Comparison of ENCODE assay signal across 1 cellular context in the genomic region with DNA sequence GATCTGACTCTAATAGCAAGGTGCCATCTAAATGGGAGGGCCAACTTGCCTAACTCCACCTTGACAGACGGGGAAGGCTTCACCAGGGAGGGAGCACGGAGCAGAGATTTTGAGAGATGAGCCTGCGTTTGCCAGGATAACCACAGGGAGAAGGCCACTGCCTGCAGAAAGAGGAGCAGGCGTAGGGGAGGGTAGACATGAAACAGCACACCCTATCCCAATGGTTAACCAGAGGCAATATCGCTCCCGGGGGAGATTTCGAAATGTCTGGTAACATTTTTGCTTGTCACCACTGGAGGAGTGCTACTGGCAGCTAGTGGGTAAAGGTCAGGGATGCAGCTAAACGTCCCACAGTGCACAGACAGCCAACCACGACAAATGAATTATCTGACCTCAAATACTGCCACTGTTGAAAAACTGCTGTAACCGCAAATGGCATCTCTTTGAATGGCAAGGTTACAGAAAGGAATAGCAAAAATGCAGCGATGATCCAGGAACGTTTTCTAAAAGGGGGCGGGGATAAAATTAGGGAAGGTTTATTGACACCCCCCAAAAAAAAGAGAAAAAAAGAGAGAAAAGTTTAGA.
A peak's percentile ranks its signal among the peaks of the same experiment; 100 is the strongest.
TF ChIP-seq lines count a peak whose summit lies in the region.

No MANE protein-coding gene starts in this region.

TF ChIP-seq in HepG2, 621 proteins besides CTCF, POLR2A, EP300 and RAD21 (continued from another document and continues in another):
- TF ChIP-seq, protein P1, sequence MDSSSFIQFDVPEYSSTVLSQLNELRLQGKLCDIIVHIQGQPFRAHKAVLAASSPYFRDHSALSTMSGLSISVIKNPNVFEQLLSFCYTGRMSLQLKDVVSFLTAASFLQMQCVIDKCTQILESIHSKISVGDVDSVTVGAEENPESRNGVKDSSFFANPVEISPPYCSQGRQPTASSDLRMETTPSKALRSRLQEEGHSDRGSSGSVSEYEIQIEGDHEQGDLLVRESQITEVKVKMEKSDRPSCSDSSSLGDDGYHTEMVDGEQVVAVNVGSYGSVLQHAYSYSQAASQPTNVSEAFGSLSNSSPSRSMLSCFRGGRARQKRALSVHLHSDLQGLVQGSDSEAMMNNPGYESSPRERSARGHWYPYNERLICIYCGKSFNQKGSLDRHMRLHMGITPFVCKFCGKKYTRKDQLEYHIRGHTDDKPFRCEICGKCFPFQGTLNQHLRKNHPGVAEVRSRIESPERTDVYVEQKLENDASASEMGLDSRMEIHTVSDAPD (CRISPR knock-in tag; IDR thresholded peaks at IDR 0.05), result 0 out of 2 replicates have a peak, but pooled peaks have one; percentile 49
- TF ChIP-seq, protein P2, sequence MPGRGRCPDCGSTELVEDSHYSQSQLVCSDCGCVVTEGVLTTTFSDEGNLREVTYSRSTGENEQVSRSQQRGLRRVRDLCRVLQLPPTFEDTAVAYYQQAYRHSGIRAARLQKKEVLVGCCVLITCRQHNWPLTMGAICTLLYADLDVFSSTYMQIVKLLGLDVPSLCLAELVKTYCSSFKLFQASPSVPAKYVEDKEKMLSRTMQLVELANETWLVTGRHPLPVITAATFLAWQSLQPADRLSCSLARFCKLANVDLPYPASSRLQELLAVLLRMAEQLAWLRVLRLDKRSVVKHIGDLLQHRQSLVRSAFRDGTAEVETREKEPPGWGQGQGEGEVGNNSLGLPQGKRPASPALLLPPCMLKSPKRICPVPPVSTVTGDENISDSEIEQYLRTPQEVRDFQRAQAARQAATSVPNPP (CRISPR knock-in tag; IDR thresholded peaks at IDR 0.05), result no peak
- TF ChIP-seq, protein P3, sequence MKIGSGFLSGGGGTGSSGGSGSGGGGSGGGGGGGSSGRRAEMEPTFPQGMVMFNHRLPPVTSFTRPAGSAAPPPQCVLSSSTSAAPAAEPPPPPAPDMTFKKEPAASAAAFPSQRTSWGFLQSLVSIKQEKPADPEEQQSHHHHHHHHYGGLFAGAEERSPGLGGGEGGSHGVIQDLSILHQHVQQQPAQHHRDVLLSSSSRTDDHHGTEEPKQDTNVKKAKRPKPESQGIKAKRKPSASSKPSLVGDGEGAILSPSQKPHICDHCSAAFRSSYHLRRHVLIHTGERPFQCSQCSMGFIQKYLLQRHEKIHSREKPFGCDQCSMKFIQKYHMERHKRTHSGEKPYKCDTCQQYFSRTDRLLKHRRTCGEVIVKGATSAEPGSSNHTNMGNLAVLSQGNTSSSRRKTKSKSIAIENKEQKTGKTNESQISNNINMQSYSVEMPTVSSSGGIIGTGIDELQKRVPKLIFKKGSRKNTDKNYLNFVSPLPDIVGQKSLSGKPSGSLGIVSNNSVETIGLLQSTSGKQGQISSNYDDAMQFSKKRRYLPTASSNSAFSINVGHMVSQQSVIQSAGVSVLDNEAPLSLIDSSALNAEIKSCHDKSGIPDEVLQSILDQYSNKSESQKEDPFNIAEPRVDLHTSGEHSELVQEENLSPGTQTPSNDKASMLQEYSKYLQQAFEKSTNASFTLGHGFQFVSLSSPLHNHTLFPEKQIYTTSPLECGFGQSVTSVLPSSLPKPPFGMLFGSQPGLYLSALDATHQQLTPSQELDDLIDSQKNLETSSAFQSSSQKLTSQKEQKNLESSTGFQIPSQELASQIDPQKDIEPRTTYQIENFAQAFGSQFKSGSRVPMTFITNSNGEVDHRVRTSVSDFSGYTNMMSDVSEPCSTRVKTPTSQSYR (CRISPR knock-in tag; IDR thresholded peaks at IDR 0.05; ENCODE audit: borderline replicate concordance), result no peak
- TF ChIP-seq XRCC5 (optimal IDR thresholded peaks at IDR 0.05; ENCODE audit: low read length), result peak; percentile 59
- TF ChIP-seq, protein P4, sequence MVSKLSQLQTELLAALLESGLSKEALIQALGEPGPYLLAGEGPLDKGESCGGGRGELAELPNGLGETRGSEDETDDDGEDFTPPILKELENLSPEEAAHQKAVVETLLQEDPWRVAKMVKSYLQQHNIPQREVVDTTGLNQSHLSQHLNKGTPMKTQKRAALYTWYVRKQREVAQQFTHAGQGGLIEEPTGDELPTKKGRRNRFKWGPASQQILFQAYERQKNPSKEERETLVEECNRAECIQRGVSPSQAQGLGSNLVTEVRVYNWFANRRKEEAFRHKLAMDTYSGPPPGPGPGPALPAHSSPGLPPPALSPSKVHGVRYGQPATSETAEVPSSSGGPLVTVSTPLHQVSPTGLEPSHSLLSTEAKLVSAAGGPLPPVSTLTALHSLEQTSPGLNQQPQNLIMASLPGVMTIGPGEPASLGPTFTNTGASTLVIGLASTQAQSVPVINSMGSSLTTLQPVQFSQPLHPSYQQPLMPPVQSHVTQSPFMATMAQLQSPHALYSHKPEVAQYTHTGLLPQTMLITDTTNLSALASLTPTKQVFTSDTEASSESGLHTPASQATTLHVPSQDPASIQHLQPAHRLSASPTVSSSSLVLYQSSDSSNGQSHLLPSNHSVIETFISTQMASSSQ (IDR thresholded peaks at IDR 0.05; ENCODE audit: low read depth), result 0 out of 2 replicates have a peak, but pooled peaks have one; percentile 17
- TF ChIP-seq, protein P4 (CRISPR knock-in tag; IDR thresholded peaks at IDR 0.05; ENCODE audit: borderline replicate concordance), result no peak
- TF ChIP-seq, protein P5, sequence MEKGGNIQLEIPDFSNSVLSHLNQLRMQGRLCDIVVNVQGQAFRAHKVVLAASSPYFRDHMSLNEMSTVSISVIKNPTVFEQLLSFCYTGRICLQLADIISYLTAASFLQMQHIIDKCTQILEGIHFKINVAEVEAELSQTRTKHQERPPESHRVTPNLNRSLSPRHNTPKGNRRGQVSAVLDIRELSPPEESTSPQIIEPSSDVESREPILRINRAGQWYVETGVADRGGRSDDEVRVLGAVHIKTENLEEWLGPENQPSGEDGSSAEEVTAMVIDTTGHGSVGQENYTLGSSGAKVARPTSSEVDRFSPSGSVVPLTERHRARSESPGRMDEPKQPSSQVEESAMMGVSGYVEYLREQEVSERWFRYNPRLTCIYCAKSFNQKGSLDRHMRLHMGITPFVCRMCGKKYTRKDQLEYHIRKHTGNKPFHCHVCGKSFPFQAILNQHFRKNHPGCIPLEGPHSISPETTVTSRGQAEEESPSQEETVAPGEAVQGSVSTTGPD (CRISPR knock-in tag; IDR thresholded peaks at IDR 0.05), result 0 out of 2 replicates have a peak, but pooled peaks have one; percentile 52
- 0 out of 2 replicates have a peak, but pooled peaks have one; percentile 30 for TF ChIP-seq PITX1 (CRISPR knock-in tag; IDR thresholded peaks at IDR 0.05)
- peak; percentile 75 for TF ChIP-seq ZNF263 (CRISPR knock-in tag; IDR thresholded peaks at IDR 0.05)
- peak; percentile 81 for TF ChIP-seq CEBPB (IDR thresholded peaks at IDR 0.05; ENCODE audit: borderline replicate concordance, low read depth, low read length)
- TF ChIP-seq, protein P6, sequence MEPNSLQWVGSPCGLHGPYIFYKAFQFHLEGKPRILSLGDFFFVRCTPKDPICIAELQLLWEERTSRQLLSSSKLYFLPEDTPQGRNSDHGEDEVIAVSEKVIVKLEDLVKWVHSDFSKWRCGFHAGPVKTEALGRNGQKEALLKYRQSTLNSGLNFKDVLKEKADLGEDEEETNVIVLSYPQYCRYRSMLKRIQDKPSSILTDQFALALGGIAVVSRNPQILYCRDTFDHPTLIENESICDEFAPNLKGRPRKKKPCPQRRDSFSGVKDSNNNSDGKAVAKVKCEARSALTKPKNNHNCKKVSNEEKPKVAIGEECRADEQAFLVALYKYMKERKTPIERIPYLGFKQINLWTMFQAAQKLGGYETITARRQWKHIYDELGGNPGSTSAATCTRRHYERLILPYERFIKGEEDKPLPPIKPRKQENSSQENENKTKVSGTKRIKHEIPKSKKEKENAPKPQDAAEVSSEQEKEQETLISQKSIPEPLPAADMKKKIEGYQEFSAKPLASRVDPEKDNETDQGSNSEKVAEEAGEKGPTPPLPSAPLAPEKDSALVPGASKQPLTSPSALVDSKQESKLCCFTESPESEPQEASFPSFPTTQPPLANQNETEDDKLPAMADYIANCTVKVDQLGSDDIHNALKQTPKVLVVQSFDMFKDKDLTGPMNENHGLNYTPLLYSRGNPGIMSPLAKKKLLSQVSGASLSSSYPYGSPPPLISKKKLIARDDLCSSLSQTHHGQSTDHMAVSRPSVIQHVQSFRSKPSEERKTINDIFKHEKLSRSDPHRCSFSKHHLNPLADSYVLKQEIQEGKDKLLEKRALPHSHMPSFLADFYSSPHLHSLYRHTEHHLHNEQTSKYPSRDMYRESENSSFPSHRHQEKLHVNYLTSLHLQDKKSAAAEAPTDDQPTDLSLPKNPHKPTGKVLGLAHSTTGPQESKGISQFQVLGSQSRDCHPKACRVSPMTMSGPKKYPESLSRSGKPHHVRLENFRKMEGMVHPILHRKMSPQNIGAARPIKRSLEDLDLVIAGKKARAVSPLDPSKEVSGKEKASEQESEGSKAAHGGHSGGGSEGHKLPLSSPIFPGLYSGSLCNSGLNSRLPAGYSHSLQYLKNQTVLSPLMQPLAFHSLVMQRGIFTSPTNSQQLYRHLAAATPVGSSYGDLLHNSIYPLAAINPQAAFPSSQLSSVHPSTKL (CRISPR knock-in tag; IDR thresholded peaks at IDR 0.05), result peak; percentile 55
- TF ChIP-seq TBX2 (CRISPR knock-in tag; IDR thresholded peaks at IDR 0.05; ENCODE audit: borderline replicate concordance), result 0 out of 2 replicates have a peak, but pooled peaks have one; percentile 21
- TF ChIP-seq, protein P7, sequence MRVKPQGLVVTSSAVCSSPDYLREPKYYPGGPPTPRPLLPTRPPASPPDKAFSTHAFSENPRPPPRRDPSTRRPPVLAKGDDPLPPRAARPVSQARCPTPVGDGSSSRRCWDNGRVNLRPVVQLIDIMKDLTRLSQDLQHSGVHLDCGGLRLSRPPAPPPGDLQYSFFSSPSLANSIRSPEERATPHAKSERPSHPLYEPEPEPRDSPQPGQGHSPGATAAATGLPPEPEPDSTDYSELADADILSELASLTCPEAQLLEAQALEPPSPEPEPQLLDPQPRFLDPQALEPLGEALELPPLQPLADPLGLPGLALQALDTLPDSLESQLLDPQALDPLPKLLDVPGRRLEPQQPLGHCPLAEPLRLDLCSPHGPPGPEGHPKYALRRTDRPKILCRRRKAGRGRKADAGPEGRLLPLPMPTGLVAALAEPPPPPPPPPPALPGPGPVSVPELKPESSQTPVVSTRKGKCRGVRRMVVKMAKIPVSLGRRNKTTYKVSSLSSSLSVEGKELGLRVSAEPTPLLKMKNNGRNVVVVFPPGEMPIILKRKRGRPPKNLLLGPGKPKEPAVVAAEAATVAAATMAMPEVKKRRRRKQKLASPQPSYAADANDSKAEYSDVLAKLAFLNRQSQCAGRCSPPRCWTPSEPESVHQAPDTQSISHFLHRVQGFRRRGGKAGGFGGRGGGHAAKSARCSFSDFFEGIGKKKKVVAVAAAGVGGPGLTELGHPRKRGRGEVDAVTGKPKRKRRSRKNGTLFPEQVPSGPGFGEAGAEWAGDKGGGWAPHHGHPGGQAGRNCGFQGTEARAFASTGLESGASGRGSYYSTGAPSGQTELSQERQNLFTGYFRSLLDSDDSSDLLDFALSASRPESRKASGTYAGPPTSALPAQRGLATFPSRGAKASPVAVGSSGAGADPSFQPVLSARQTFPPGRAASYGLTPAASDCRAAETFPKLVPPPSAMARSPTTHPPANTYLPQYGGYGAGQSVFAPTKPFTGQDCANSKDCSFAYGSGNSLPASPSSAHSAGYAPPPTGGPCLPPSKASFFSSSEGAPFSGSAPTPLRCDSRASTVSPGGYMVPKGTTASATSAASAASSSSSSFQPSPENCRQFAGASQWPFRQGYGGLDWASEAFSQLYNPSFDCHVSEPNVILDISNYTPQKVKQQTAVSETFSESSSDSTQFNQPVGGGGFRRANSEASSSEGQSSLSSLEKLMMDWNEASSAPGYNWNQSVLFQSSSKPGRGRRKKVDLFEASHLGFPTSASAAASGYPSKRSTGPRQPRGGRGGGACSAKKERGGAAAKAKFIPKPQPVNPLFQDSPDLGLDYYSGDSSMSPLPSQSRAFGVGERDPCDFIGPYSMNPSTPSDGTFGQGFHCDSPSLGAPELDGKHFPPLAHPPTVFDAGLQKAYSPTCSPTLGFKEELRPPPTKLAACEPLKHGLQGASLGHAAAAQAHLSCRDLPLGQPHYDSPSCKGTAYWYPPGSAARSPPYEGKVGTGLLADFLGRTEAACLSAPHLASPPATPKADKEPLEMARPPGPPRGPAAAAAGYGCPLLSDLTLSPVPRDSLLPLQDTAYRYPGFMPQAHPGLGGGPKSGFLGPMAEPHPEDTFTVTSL (CRISPR knock-in tag; IDR thresholded peaks at IDR 0.05; ENCODE audit: borderline replicate concordance), result 0 out of 2 replicates have a peak, but pooled peaks have one; percentile 38
- 0 out of 2 replicates have a peak, but pooled peaks have one; percentile 22 for TF ChIP-seq POGZ (CRISPR knock-in tag; IDR thresholded peaks at IDR 0.05)
- TF ChIP-seq NR2F6 (IDR thresholded peaks at IDR 0.05), result peak; percentile 49
- TF ChIP-seq NR2F6 (CRISPR knock-in tag; IDR thresholded peaks at IDR 0.05), result peak; percentile 76
- 0 out of 2 replicates have a peak, but pooled peaks have one; percentile 15 for TF ChIP-seq MIXL1 (CRISPR knock-in tag; IDR thresholded peaks at IDR 0.05)
- TF ChIP-seq CEBPG (CRISPR knock-in tag; IDR thresholded peaks at IDR 0.05), result peak; percentile 86
- TF ChIP-seq ZNF644 (CRISPR knock-in tag; IDR thresholded peaks at IDR 0.05; ENCODE audit: low read depth), result peak; percentile 89; the same call in 1 of the 2 replicates
- peak; percentile 32; the same call in 1 of the 2 replicates for TF ChIP-seq ZBTB21 (CRISPR knock-in tag; IDR thresholded peaks at IDR 0.05)
- no peak for TF ChIP-seq NFYC (CRISPR knock-in tag; IDR thresholded peaks at IDR 0.05)
- TF ChIP-seq GATAD2A (CRISPR knock-in tag; IDR thresholded peaks at IDR 0.05), result peak; percentile 43; the same call in 1 of the 2 replicates
- peak; percentile 22 for TF ChIP-seq ZEB1 (IDR thresholded peaks at IDR 0.05; ENCODE audit: insufficient replicate concordance, low read depth)
- no peak for TF ChIP-seq NCOA2 (CRISPR knock-in tag; IDR thresholded peaks at IDR 0.05)
- TF ChIP-seq, protein P8, sequence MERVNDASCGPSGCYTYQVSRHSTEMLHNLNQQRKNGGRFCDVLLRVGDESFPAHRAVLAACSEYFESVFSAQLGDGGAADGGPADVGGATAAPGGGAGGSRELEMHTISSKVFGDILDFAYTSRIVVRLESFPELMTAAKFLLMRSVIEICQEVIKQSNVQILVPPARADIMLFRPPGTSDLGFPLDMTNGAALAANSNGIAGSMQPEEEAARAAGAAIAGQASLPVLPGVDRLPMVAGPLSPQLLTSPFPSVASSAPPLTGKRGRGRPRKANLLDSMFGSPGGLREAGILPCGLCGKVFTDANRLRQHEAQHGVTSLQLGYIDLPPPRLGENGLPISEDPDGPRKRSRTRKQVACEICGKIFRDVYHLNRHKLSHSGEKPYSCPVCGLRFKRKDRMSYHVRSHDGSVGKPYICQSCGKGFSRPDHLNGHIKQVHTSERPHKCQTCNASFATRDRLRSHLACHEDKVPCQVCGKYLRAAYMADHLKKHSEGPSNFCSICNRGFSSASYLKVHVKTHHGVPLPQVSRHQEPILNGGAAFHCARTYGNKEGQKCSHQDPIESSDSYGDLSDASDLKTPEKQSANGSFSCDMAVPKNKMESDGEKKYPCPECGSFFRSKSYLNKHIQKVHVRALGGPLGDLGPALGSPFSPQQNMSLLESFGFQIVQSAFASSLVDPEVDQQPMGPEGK (CRISPR knock-in tag; IDR thresholded peaks at IDR 0.05), result peak; percentile 44; the same call in 1 of the 2 replicates
